8 cellular contexts compared by ENCODE assay signal in genomic region chr14:75064205-75064567, GRCh38. TPM values are rescaled to one million over a fixed set of nuclear protein-coding genes. Genes with fewer than 3 reads are reported as not detected.
DNase-seq lines count a peak whose midpoint lies in the region; ATAC-seq and TF ChIP-seq lines count a peak whose summit lies in the region.

No MANE protein-coding gene starts in this region.

- H3K4me3 ChIP-seq in cardiac muscle cell (peak overlapping the region; percentile 62), upper lobe of right lung (peak overlapping the region; percentile 94)

- H3K27me3 Mint-ChIP-seq in activated CD4-positive, alpha-beta memory T cell treated with anti-CD3 and anti-CD28 coated beads, Interleukin-2, amount 10 ng/mL, durations not matched to agents 7 days and 5 days: no peaks in the 10 kb centered on the region

- H3K4me1 Mint-ChIP-seq in activated CD4-positive, alpha-beta memory T cell treated with anti-CD3 and anti-CD28 coated beads, Interleukin-2, amount 10 ng/mL, durations not matched to agents 7 days and 5 days: peaks cover 41% of the 10 kb centered on the region

- TF ChIP-seq CTCF in cardiac muscle cell (IDR thresholded peaks at IDR 0.05; ENCODE audit: low read depth, low read length) (no peak), upper lobe of right lung (IDR thresholded peaks at IDR 0.05) (no peak)

- H3K27ac ChIP-seq in cardiac muscle cell (no peak overlapping the region), upper lobe of right lung (peak overlapping the region; percentile 81)

- no peaks in the 10 kb centered on the region for H3K9me3 Mint-ChIP-seq in activated CD4-positive, alpha-beta memory T cell treated with anti-CD3 and anti-CD28 coated beads, Interleukin-2, amount 10 ng/mL, durations not matched to agents 7 days and 5 days

- ATAC-seq in left cardiac atrium: no peak
- peak; percentile 11 for ATAC-seq in left colon
- no peak for ATAC-seq in upper lobe of right lung

- DNase-seq in cardiac muscle cell (ENCODE audit: low read depth in 1 of 2, low spot score in 1 of 2): no peak
- no peak for DNase-seq in left cardiac atrium
- DNase-seq in activated CD4-positive, alpha-beta memory T cell treated with anti-CD3 and anti-CD28 coated beads, Interleukin-2, amount 10 ng/mL, durations not matched to agents 7 days and 5 days: no peak
- no peak for DNase-seq in left colon
- no peak for DNase-seq in upper lobe of right lung
- DNase-seq in Kasumi-1 (lab: John Stamatoyannopoulos, UW): no peak
- DNase-seq in NCI-H774 (lab: John Stamatoyannopoulos, UW): no peak
- no peak for DNase-seq in NOMO-1 (lab: John Stamatoyannopoulos, UW; ENCODE audit: unreplicated experiment in 2 of 2)

- H3K27me3 ChIP-seq in cardiac muscle cell (no peaks in the 10 kb centered on the region), upper lobe of right lung (no peaks in the 10 kb centered on the region)

- no peaks in the 10 kb centered on the region for H3K9me3 ChIP-seq in cardiac muscle cell (ENCODE audit: low read depth)
- no peaks in the 10 kb centered on the region for H3K9me3 ChIP-seq in upper lobe of right lung

- intact Hi-C loops in left cardiac atrium (cut with DNase I) (loop anchor here in 1 of 2 donors (10.0 kb wide), 1 partner anchor 49 kb away; no protein-coding TSS in a partner anchor), left colon (cut with DNase I, micrococcal nuclease) (no loop called here), upper lobe of right lung (cut with DNase I) (no loop called here)

- peak overlapping the region; percentile 99 for H3K4me3 Mint-ChIP-seq in activated CD4-positive, alpha-beta memory T cell treated with anti-CD3 and anti-CD28 coated beads, Interleukin-2, amount 10 ng/mL, durations not matched to agents 7 days and 5 days

- POLR2A ChIA-PET in activated CD4-positive, alpha-beta memory T cell treated with anti-CD3 and anti-CD28 coated beads, Interleukin-2, amount 10 ng/mL, durations not matched to agents 7 days and 5 days (lab: Charles Lee): interaction anchor here (0.6 to 4.1 kb wide), 14 partner anchors 8 to 182 kb away, joined by 3 to 20 read pairs (median 8); partner anchors contain the start of genes EIF2B2, MLH3 and NEK9

- H3K4me1 ChIP-seq in cardiac muscle cell (ENCODE audit: low read depth): peaks cover 12% of the 10 kb centered on the region
- peaks cover 26% of the 10 kb centered on the region for H3K4me1 ChIP-seq in upper lobe of right lung

- H3K36me3 ChIP-seq in cardiac muscle cell (no peaks in the 10 kb centered on the region), upper lobe of right lung (no peaks in the 10 kb centered on the region)

- peaks cover 33% of the 10 kb centered on the region for H3K36me3 Mint-ChIP-seq in activated CD4-positive, alpha-beta memory T cell treated with anti-CD3 and anti-CD28 coated beads, Interleukin-2, amount 10 ng/mL, durations not matched to agents 7 days and 5 days (ENCODE audit: low read depth)

- CTCF ChIA-PET in activated CD4-positive, alpha-beta memory T cell treated with anti-CD3 and anti-CD28 coated beads, Interleukin-2, amount 10 ng/mL, durations not matched to agents 7 days and 5 days (lab: Charles Lee): interaction anchor here (0.9 to 3.4 kb wide), 14 partner anchors 9 to 452 kb away, joined by 3 to 16 read pairs (median 6); partner anchors contain the start of genes EIF2B2, LTBP2 and MLH3

- peak overlapping the region; percentile 92 for H3K27ac Mint-ChIP-seq in activated CD4-positive, alpha-beta memory T cell treated with anti-CD3 and anti-CD28 coated beads, Interleukin-2, amount 10 ng/mL, durations not matched to agents 7 days and 5 days

RNA-seq across cellular contexts. Expression of gene ACYP1, which starts 0.4 kb away (rescaled TPM):
- 28.7 and 41.3 TPM in 2 replicates for total RNA-seq in cardiac muscle cell
- polyA plus RNA-seq in cardiac muscle cell: 61.5 and 86.7 TPM in 2 replicates
- total RNA-seq in left cardiac atrium: 10 to 100 TPM in 1 of 2 donors, 1 to 10 TPM in 1; 7.4 to 13.5 TPM
- 10 to 100 TPM; 52.7 to 53.8 TPM for total RNA-seq in activated CD4-positive, alpha-beta memory T cell treated with anti-CD3 and anti-CD28 coated beads, Interleukin-2, amount 10 ng/mL, durations not matched to agents 7 days and 5 days
- total RNA-seq in left colon: 10 to 100 TPM; 14.8 to 20.3 TPM
- 15.3 TPM for total RNA-seq in upper lobe of right lung

RNA-seq across cellular contexts. Expression of gene ZC2HC1C, which starts 5.3 kb away (rescaled TPM):
- total RNA-seq in cardiac muscle cell: 2.5 and 8.2 TPM in 2 replicates
- 7.7 and 9.8 TPM in 2 replicates for polyA plus RNA-seq in cardiac muscle cell
- total RNA-seq in left cardiac atrium: 1 to 10 TPM; 7.5 to 7.8 TPM
- total RNA-seq in activated CD4-positive, alpha-beta memory T cell treated with anti-CD3 and anti-CD28 coated beads, Interleukin-2, amount 10 ng/mL, durations not matched to agents 7 days and 5 days: 1 to 10 TPM; 2.0 to 2.4 TPM
- total RNA-seq in left colon: 1 to 10 TPM; 3.9 to 4.8 TPM
- total RNA-seq in upper lobe of right lung: 4.5 TPM

RNA-seq across cellular contexts. Expression of gene MLH3, which starts 12.9 kb away (rescaled TPM):
- total RNA-seq in cardiac muscle cell (13.6 and 21.7 TPM in 2 replicates), left cardiac atrium (10 to 100 TPM; 16.6 to 20.8 TPM), left colon (10 to 100 TPM; 19.6 to 27.0 TPM), upper lobe of right lung (33.4 TPM)
- polyA plus RNA-seq in cardiac muscle cell: 24.4 and 30.8 TPM in 2 replicates
- 10 to 100 TPM; 16.0 to 16.6 TPM for total RNA-seq in activated CD4-positive, alpha-beta memory T cell treated with anti-CD3 and anti-CD28 coated beads, Interleukin-2, amount 10 ng/mL, durations not matched to agents 7 days and 5 days
